ENCODE assay signal across 1 cellular context in the genomic region with DNA sequence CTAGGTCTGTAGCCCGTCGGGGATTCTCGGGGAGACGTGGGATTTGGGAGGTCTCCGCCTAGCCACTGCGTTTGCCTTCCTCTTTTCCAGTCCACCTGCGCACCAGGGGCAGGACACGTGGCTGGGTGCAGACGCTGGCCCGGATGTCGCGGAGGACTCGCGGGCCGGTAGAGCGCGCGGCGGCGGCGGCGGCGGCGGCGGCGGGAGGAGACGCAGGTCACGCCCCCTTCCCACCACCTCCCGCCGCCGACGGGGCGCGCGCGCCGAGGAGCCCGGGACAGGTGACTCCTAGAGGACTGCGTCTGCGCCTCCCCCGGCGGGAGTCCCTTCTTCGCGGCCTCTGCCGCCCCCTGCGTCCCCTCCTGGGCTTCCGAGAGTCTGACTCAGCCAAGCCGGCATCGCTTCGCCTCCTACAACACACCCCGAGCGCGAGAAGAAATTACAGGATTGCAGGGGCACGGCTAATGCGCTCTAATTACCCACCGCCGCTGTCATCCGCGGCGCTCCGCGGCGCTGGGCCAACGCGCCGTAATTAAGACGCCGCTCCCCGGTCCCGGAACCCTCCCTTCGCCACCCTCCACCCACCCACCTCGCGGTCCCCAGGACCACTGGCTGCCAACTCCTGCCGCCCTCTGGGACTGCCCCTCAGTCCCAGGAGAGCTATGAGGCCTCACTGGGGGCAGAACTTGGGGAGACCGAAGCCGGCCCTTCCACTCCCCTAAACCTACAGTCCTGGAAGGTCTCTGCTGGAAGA.
A peak's percentile ranks its signal among the peaks of the same experiment; 100 is the strongest.
TF ChIP-seq lines count a peak whose summit lies in the region.

No MANE protein-coding gene starts in this region.

TF ChIP-seq in WTC11, 78 proteins besides CTCF, POLR2A, EP300 and RAD21 (continued from another document and continues in another):
- TF ChIP-seq, protein P1, sequence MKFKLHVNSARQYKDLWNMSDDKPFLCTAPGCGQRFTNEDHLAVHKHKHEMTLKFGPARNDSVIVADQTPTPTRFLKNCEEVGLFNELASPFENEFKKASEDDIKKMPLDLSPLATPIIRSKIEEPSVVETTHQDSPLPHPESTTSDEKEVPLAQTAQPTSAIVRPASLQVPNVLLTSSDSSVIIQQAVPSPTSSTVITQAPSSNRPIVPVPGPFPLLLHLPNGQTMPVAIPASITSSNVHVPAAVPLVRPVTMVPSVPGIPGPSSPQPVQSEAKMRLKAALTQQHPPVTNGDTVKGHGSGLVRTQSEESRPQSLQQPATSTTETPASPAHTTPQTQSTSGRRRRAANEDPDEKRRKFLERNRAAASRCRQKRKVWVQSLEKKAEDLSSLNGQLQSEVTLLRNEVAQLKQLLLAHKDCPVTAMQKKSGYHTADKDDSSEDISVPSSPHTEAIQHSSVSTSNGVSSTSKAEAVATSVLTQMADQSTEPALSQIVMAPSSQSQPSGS (CRISPR knock-in tag; IDR thresholded peaks at IDR 0.05; ENCODE audit: borderline replicate concordance, low read depth), result peak; percentile 80; the same call in 1 of the 2 replicates
- TF ChIP-seq, protein P2, sequence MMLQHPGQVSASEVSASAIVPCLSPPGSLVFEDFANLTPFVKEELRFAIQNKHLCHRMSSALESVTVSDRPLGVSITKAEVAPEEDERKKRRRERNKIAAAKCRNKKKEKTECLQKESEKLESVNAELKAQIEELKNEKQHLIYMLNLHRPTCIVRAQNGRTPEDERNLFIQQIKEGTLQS (CRISPR knock-in tag; conservative IDR thresholded peaks at IDR 0.05), result no peak
- TF ChIP-seq, protein P3, sequence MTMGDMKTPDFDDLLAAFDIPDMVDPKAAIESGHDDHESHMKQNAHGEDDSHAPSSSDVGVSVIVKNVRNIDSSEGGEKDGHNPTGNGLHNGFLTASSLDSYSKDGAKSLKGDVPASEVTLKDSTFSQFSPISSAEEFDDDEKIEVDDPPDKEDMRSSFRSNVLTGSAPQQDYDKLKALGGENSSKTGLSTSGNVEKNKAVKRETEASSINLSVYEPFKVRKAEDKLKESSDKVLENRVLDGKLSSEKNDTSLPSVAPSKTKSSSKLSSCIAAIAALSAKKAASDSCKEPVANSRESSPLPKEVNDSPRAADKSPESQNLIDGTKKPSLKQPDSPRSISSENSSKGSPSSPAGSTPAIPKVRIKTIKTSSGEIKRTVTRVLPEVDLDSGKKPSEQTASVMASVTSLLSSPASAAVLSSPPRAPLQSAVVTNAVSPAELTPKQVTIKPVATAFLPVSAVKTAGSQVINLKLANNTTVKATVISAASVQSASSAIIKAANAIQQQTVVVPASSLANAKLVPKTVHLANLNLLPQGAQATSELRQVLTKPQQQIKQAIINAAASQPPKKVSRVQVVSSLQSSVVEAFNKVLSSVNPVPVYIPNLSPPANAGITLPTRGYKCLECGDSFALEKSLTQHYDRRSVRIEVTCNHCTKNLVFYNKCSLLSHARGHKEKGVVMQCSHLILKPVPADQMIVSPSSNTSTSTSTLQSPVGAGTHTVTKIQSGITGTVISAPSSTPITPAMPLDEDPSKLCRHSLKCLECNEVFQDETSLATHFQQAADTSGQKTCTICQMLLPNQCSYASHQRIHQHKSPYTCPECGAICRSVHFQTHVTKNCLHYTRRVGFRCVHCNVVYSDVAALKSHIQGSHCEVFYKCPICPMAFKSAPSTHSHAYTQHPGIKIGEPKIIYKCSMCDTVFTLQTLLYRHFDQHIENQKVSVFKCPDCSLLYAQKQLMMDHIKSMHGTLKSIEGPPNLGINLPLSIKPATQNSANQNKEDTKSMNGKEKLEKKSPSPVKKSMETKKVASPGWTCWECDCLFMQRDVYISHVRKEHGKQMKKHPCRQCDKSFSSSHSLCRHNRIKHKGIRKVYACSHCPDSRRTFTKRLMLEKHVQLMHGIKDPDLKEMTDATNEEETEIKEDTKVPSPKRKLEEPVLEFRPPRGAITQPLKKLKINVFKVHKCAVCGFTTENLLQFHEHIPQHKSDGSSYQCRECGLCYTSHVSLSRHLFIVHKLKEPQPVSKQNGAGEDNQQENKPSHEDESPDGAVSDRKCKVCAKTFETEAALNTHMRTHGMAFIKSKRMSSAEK (CRISPR knock-in tag; IDR thresholded peaks at IDR 0.05; ENCODE audit: borderline replicate concordance), result peak; percentile 76; the same call in 1 of the 2 replicates
- TF ChIP-seq FOXP4 (CRISPR knock-in tag; IDR thresholded peaks at IDR 0.05) (peak; percentile 98), SMAD4 (CRISPR knock-in tag; IDR thresholded peaks at IDR 0.05) (peak; percentile 85), HMGA2 (CRISPR knock-in tag; IDR thresholded peaks at IDR 0.05) (no peak), SOX15 (CRISPR knock-in tag; IDR thresholded peaks at IDR 0.05) (no peak), EMX1 (CRISPR knock-in tag; IDR thresholded peaks at IDR 0.05) (no peak), FOXK1 (CRISPR knock-in tag; IDR thresholded peaks at IDR 0.05) (peak; percentile 88), KAT7 (CRISPR knock-in tag; IDR thresholded peaks at IDR 0.05; ENCODE audit: borderline replicate concordance) (no peak), NFE2L1 (CRISPR knock-in tag; IDR thresholded peaks at IDR 0.05) (peak; percentile 93; the same call in 1 of the 2 replicates), ZNF263 (CRISPR knock-in tag; IDR thresholded peaks at IDR 0.05; ENCODE audit: low read depth) (0 out of 2 replicates have a peak, but pooled peaks have one; percentile 21), FOXP1 (CRISPR knock-in tag; IDR thresholded peaks at IDR 0.05; ENCODE audit: borderline replicate concordance) (peak; percentile 98), TEAD4 (CRISPR knock-in tag; IDR thresholded peaks at IDR 0.05) (no peak; the same call in 1 of the 2 replicates), PREB (CRISPR knock-in tag; IDR thresholded peaks at IDR 0.05; ENCODE audit: borderline replicate concordance) (no peak; the same call in 1 of the 2 replicates), ZNF138 (CRISPR knock-in tag; conservative IDR thresholded peaks at IDR 0.05) (no peak), ETV6 (CRISPR knock-in tag; IDR thresholded peaks at IDR 0.05) (peak; percentile 98), TEAD1 (CRISPR knock-in tag; IDR thresholded peaks at IDR 0.05) (peak; percentile 95), ZNF281 (CRISPR knock-in tag; IDR thresholded peaks at IDR 0.05) (peak; percentile 82; the same call in 1 of the 2 replicates), PRRX2 (CRISPR knock-in tag; IDR thresholded peaks at IDR 0.05) (no peak), CDX4 (CRISPR knock-in tag; IDR thresholded peaks at IDR 0.05; ENCODE audit: borderline replicate concordance) (no peak), JUN (CRISPR knock-in tag; IDR thresholded peaks at IDR 0.05) (peak; percentile 92), CREM (CRISPR knock-in tag; IDR thresholded peaks at IDR 0.05) (no peak; the same call in 1 of the 2 replicates), ARID4B (CRISPR knock-in tag; IDR thresholded peaks at IDR 0.05; ENCODE audit: borderline replicate concordance) (peak; percentile 92; the same call in 1 of the 2 replicates), ESRRA (CRISPR knock-in tag; IDR thresholded peaks at IDR 0.05; ENCODE audit: borderline replicate concordance) (peak; percentile 92; the same call in 1 of the 2 replicates)
- TF ChIP-seq, protein P4, sequence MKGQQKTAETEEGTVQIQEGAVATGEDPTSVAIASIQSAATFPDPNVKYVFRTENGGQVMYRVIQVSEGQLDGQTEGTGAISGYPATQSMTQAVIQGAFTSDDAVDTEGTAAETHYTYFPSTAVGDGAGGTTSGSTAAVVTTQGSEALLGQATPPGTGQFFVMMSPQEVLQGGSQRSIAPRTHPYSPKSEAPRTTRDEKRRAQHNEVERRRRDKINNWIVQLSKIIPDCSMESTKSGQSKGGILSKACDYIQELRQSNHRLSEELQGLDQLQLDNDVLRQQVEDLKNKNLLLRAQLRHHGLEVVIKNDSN (CRISPR knock-in tag; IDR thresholded peaks at IDR 0.05), result peak; percentile 83
- TF ChIP-seq, protein P5, sequence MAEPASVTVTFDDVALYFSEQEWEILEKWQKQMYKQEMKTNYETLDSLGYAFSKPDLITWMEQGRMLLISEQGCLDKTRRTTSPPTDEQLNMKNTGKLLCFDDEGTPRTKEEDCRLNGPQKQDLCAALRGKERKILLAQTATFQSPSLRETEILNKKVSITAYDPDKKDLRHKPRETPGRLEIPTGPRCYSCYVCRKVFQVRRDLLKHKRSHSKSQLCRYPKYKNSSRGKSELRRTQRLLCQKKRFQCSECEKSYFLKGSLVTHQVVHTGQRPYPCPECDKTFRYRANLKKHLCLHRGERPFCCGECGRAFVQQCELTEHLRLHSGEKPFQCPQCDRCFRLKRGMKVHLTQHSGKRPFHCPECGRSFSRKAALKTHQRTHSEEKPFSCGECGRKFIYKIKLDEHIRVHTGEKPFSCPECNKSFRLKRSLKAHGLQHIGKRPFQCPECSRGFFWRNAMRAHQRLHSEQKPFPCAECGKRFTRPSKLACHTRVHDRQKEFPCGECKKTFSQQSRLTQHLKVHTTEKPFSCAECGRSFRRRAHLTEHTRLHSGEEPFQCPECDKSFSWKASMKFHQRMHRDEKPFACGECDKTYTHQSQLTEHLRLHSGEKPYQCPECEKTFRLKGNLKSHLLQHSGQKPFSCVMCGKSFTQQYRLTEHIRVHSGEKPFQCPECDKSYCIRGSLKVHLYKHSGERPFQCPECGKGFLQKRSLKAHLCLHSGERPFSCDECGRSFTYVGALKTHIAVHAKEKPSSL (CRISPR knock-in tag; conservative IDR thresholded peaks at IDR 0.05), result no peak
